ENCODE assay signal across 12 cellular contexts in the genomic region with DNA sequence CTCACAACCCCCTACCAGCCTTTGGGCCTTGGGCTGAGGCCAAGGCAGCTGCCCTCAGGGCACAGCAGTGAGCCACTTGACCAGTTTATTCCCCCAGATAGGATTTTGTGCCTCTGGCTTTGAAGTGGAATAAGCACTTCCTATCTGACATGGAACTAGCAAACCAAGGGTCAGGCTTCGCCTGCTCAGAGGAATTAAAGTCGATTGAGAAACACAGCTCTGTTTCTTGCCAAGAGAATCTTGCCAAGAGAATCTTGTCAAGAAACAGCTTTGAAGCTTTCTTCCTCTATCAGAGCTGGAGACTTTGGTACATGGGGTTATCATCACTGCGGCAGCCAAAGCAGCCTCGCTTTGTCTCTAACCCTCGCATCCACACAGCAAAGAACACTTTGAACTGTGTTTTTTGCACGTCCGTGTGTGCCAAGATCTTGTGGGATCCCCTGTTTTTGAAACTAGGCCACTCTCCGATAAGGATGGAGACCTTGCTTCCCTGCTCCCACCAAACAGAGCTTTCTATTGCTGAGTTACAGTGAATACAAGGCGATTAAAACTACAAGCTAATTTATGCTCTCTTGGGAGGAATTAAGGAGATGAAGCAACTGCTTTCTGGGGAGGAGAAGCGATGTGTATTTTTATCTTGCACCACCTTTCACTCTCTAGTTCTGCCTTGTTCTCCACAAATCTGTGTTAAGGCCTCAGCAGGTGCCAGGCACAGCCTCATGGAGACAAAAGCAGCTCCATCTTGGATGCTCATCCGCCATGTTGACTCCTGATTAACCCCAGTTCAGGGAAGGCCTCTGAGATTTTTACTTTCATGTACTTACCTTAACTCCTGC.
DNase-seq lines count a peak whose midpoint lies in the region; ATAC-seq and TF ChIP-seq lines count a peak whose summit lies in the region.
"Had no signal": no experiment of that assay in that cellular context is flagged by ENCODE, and none has a peak within 500 bp of the region (broad histone marks: within the 10 kb centered on the region; RNA-seq: fewer than 3 reads in every experiment).

No MANE protein-coding gene starts in this region.

- 90% methylated on average over 11 of the region's 11 CpGs for WGBS in thymus

- H3K27me3 Mint-ChIP-seq in activated T-cell treated with anti-CD3 and anti-CD28 coated beads, Interleukin-2, amount 50 U/mL, for 24 hours = no peaks in the 10 kb centered on the region

- H3K4me3 ChIP-seq in thymus (ENCODE audit: low read length) = no peak overlapping the region
- H3K4me3 ChIP-seq: SJSA1, thoracic aorta had no signal

- H3K4me1 Mint-ChIP-seq in activated T-cell treated with anti-CD3 and anti-CD28 coated beads, Interleukin-2, amount 50 U/mL, for 24 hours (ENCODE audit: low read depth) = peaks cover 36% of the 10 kb centered on the region

- H3K4me3 Mint-ChIP-seq in activated T-cell treated with anti-CD3 and anti-CD28 coated beads, Interleukin-2, amount 50 U/mL, for 24 hours = no peak overlapping the region
- H3K4me3 Mint-ChIP-seq: naive thymus-derived CD8-positive, alpha-beta T cell had no signal

- H3K36me3 ChIP-seq in thymus (ENCODE audit: control insufficient read depth, insufficient read depth) = no peaks in the 10 kb centered on the region
- H3K36me3 ChIP-seq: SJSA1, thoracic aorta had no signal

- CTCF ChIA-PET in HEK293T (lab: Yijun Ruan, JAX) = interaction anchor here (0.9 to 1.5 kb wide), 2 partner anchors 9 to 67 kb away, joined by 3 read pairs; a partner anchor contains a TSS

- POLR2A ChIA-PET in HEK293T (lab: Yijun Ruan, JAX) = no interaction called here

- no peaks in the 10 kb centered on the region for H3K36me3 Mint-ChIP-seq in activated T-cell treated with anti-CD3 and anti-CD28 coated beads, Interleukin-2, amount 50 U/mL, for 24 hours (ENCODE audit: low read depth)

- ATAC-seq in left lobe of liver = peak; percentile 56
- ATAC-seq: naive thymus-derived CD8-positive, alpha-beta T cell had no signal

- peak overlapping the region; percentile 74 for H3K27ac ChIP-seq in thymus (ENCODE audit: low read depth)
- H3K27ac ChIP-seq: SJSA1, thoracic aorta had no signal

- no peak overlapping the region for H3K27ac Mint-ChIP-seq in activated T-cell treated with anti-CD3 and anti-CD28 coated beads, Interleukin-2, amount 50 U/mL, for 24 hours

- H3K27me3 ChIP-seq in thymus (ENCODE audit: control insufficient read depth, insufficient read depth) = no peaks in the 10 kb centered on the region
- H3K27me3 ChIP-seq: SJSA1 had no signal

- peaks cover 8% of the 10 kb centered on the region for H3K4me1 ChIP-seq in thymus (ENCODE audit: control insufficient read depth, insufficient read depth, low read length)
- H3K4me1 ChIP-seq: SJSA1 had no signal

- no peaks in the 10 kb centered on the region for H3K9me3 ChIP-seq in thymus (ENCODE audit: control insufficient read depth)
- H3K9me3 ChIP-seq: SJSA1, thoracic aorta had no signal

- H3K9me3 Mint-ChIP-seq in activated T-cell treated with anti-CD3 and anti-CD28 coated beads, Interleukin-2, amount 50 U/mL, for 24 hours = peaks cover 3% of the 10 kb centered on the region

- DNase-seq in NCI-H510A treated with DMSO at 0.1 percent for 48 hours (lab: John Stamatoyannopoulos, UW) (peak; percentile 13), NCI-H510A (lab: John Stamatoyannopoulos, UW) (no peak), amniotic epithelial cell (ENCODE audit: low read depth) (peak; percentile 97), left lobe of liver (ENCODE audit: low spot score) (no peak), HEK293T (ENCODE audit: extremely low spot score) (no peak), NCI-H774 (lab: John Stamatoyannopoulos, UW) (no peak)
- DNase-seq in activated T-cell treated with anti-CD3 and anti-CD28 coated beads, Interleukin-2, amount 50 U/mL, for 24 hours = no peak
- DNase-seq: naive thymus-derived CD8-positive, alpha-beta T cell; NCI-H1694 treated with DMSO at 0.1 percent for 48 hours had no signal

TF ChIP-seq in HEK293T, 16 proteins besides CTCF, POLR2A, EP300 and RAD21:
- TF ChIP-seq TARDBP (IDR thresholded peaks at IDR 0.05) (no peak), FOXK2 (IDR thresholded peaks at IDR 0.05) (no peak), FOXM1 (IDR thresholded peaks at IDR 0.05; ENCODE audit: borderline replicate concordance) (no peak), ZNF384 (IDR thresholded peaks at IDR 0.05) (no peak), SP1 (IDR thresholded peaks at IDR 0.05) (no peak), NFRKB (IDR thresholded peaks at IDR 0.05) (no peak), SUZ12 (IDR thresholded peaks at IDR 0.05) (no peak), BHLHE40 (IDR thresholded peaks at IDR 0.05; ENCODE audit: borderline replicate concordance) (no peak), L3MBTL2 (conservative IDR thresholded peaks at IDR 0.05) (no peak), LEF1 (IDR thresholded peaks at IDR 0.05; ENCODE audit: borderline replicate concordance) (no peak), CTBP1 (IDR thresholded peaks at IDR 0.05; ENCODE audit: borderline replicate concordance) (no peak), HDGF (IDR thresholded peaks at IDR 0.05; ENCODE audit: borderline replicate concordance) (no peak)

Comparison
In these comparisons a context has a peak if more than half of its experiments do, and no peak if none do; other contexts are left out.
1. DNase-seq: peak in NCI-H510A treated with DMSO at 0.1 percent for 48 hours (single experiment) and amniotic epithelial cell (single experiment); none in NCI-H510A (single experiment), left lobe of liver (single experiment), HEK293T (single experiment), activated T-cell treated with anti-CD3 and anti-CD28 coated beads, Interleukin-2, amount 50 U/mL, for 24 hours (single experiment) and NCI-H774 (single experiment).